17 cellular contexts compared by ENCODE assay signal in genomic region chrX:28787206-28787605, GRCh38.
DNase-seq lines count a peak whose midpoint lies in the region; ATAC-seq and TF ChIP-seq lines count a peak whose summit lies in the region.
"Had no signal": no experiment of that assay in that cellular context is flagged by ENCODE, and none has a peak within 500 bp of the region (broad histone marks: within the 10 kb centered on the region; RNA-seq: fewer than 3 reads in every experiment).

No MANE protein-coding gene starts in this region.

- H2AK5ac ChIP-seq in mesendoderm (ENCODE audit: low read length), result no peak overlapping the region

- H4K5ac ChIP-seq in mesendoderm (ENCODE audit: low read length), result no peak overlapping the region

- intact Hi-C loops in PC-9 (cut with micrococcal nuclease; ENCODE audit: unreplicated experiment), result no loop called here

- H3K4ac ChIP-seq in mesendoderm (ENCODE audit: low read depth, low read length), result no peak overlapping the region

- WGBS in mesendoderm (ENCODE audit: extremely low coverage, insufficient coverage, low lambda C conversion rate), result no CpG with 5 or more reads among the region's 2 CpGs

- H2BK120ac ChIP-seq in mesendoderm (ENCODE audit: low read depth, low read length), result no peak overlapping the region

- no peaks in the 10 kb centered on the region for H3K4me1 Mint-ChIP-seq in nephron progenitor cell
- H3K4me1 Mint-ChIP-seq: activated CD4-positive, alpha-beta T cell treated with anti-CD3 and anti-CD28 coated beads, Interleukin-2, amount 10 ng/mL, durations not matched to agents 24 days and 14 days; CD14-positive monocyte; endodermal cell had no signal

- H3K79me2 ChIP-seq in PC-9 (ENCODE audit: low read depth) (no peaks in the 10 kb centered on the region), mesendoderm (ENCODE audit: control insufficient read depth, insufficient read depth, low read length) (no peaks in the 10 kb centered on the region)

- H3K9me3 ChIP-seq in PC-9 (ENCODE audit: insufficient read depth, low read depth), result no peaks in the 10 kb centered on the region
- H3K9me3 ChIP-seq: HAP-1, neutrophil, Peyer's patch, vagina had no signal

- no peaks in the 10 kb centered on the region for H3K4me1 ChIP-seq in PC-9 (replicated peaks; ENCODE audit: insufficient read depth)
- H3K4me1 ChIP-seq in mesendoderm (ENCODE audit: control insufficient read depth, low read depth, low read length), result no peaks in the 10 kb centered on the region
- H3K4me1 ChIP-seq: HAP-1, Peyer's patch, vagina had no signal

- H3K4me3 Mint-ChIP-seq in nephron progenitor cell, result no peak overlapping the region
- H3K4me3 Mint-ChIP-seq: activated CD4-positive, alpha-beta T cell treated with anti-CD3 and anti-CD28 coated beads, Interleukin-2, amount 10 ng/mL, durations not matched to agents 24 days and 14 days; CD14-positive monocyte; endodermal cell had no signal

- POLR2A ChIA-PET in PC-9 (lab: Charles Lee; ENCODE audit: unreplicated experiment), result no interaction called here

- H4K20me1 ChIP-seq in PC-9 (ENCODE audit: insufficient read depth), result no peaks in the 10 kb centered on the region

- H3K4me3 ChIP-seq in PC-9 (no peak overlapping the region), epithelial cell of esophagus (ENCODE audit: low read length) (no peak overlapping the region), mesendoderm (ENCODE audit: low read length) (no peak overlapping the region)
- H3K4me3 ChIP-seq: HAP-1, Peyer's patch, vagina had no signal

- H3K79me1 ChIP-seq in mesendoderm (ENCODE audit: low read length), result no peaks in the 10 kb centered on the region

- H3K27ac Mint-ChIP-seq in nephron progenitor cell, result no peak overlapping the region
- H3K27ac Mint-ChIP-seq: activated CD4-positive, alpha-beta T cell treated with anti-CD3 and anti-CD28 coated beads, Interleukin-2, amount 10 ng/mL, durations not matched to agents 24 days and 14 days; CD14-positive monocyte; endodermal cell had no signal

- no peak overlapping the region for H4K8ac ChIP-seq in mesendoderm (ENCODE audit: low read depth, low read length)

- H3K36me3 Mint-ChIP-seq in nephron progenitor cell (ENCODE audit: low read depth), result no peaks in the 10 kb centered on the region
- H3K36me3 Mint-ChIP-seq: CD14-positive monocyte had no signal

- no peak overlapping the region for H3K27ac ChIP-seq in PC-9
- H3K27ac ChIP-seq in mesendoderm (ENCODE audit: low read depth, low read length), result no peak overlapping the region
- H3K27ac ChIP-seq: neutrophil, Peyer's patch, vagina had no signal

- no peaks in the 10 kb centered on the region for H3K9me2 ChIP-seq in PC-9 (ENCODE audit: insufficient read depth)

- H3K27me3 Mint-ChIP-seq in nephron progenitor cell (ENCODE audit: low read depth, poor library complexity), result no peaks in the 10 kb centered on the region
- H3K27me3 Mint-ChIP-seq: activated CD4-positive, alpha-beta T cell treated with anti-CD3 and anti-CD28 coated beads, Interleukin-2, amount 10 ng/mL, durations not matched to agents 24 days and 14 days had no signal

- H2BK5ac ChIP-seq in mesendoderm (ENCODE audit: low read length), result no peak overlapping the region

- H3K23ac ChIP-seq in mesendoderm (ENCODE audit: low read length), result no peak overlapping the region

- no peak overlapping the region for H3K56ac ChIP-seq in mesendoderm (ENCODE audit: low read length)

- no peaks in the 10 kb centered on the region for H3K27me3 ChIP-seq in PC-9 (ENCODE audit: insufficient read depth, low read depth)
- H3K27me3 ChIP-seq in mesendoderm (ENCODE audit: insufficient read depth, low read length, poor library complexity), result no peaks in the 10 kb centered on the region
- H3K27me3 ChIP-seq: neutrophil, Peyer's patch, vagina had no signal

- no peaks in the 10 kb centered on the region for H3F3A ChIP-seq in PC-9 (ENCODE audit: insufficient read depth, low read depth)

- TF ChIP-seq CTCF in PC-9 (conservative IDR thresholded peaks at IDR 0.05) (no peak), epithelial cell of esophagus (IDR thresholded peaks at IDR 0.05; ENCODE audit: insufficient read depth, low read depth, low read length, missing control alignments) (no peak), nephron progenitor cell (IDR thresholded peaks at IDR 0.05) (no peak)

- no peaks in the 10 kb centered on the region for H3K9me3 Mint-ChIP-seq in nephron progenitor cell
- H3K9me3 Mint-ChIP-seq: activated CD4-positive, alpha-beta T cell treated with anti-CD3 and anti-CD28 coated beads, Interleukin-2, amount 10 ng/mL, durations not matched to agents 24 days and 14 days; endodermal cell had no signal

- no peak overlapping the region for H3K9ac ChIP-seq in mesendoderm (ENCODE audit: low read length)

- no TSS peak for BruUV-seq in PC-9 (replicated peaks; lab: Mats Ljungman, UMichigan)

- CTCF ChIA-PET in PC-9 (lab: Charles Lee), result no interaction called here

- no peaks in the 10 kb centered on the region for H3K36me3 ChIP-seq in PC-9 (ENCODE audit: low read depth)
- H3K36me3 ChIP-seq in mesendoderm (ENCODE audit: control insufficient read depth, insufficient read depth, low read length), result no peaks in the 10 kb centered on the region
- H3K36me3 ChIP-seq: HAP-1, neutrophil, Peyer's patch, vagina had no signal

- ATAC-seq in GM21825 (IDR thresholded peaks at IDR 0.05; ENCODE audit: unreplicated experiment), result no peak
- ATAC-seq: stimulated activated naive CD8-positive, alpha-beta T cell treated with anti-CD3 and anti-CD28 coated beads, Interleukin-15, Interleukin-2, amounts not matched to agents 100 U/mL and 50 U/mL, for 24 hours had no signal

- H3K4me2 ChIP-seq in PC-9, result no peak overlapping the region
- no peak overlapping the region for H3K4me2 ChIP-seq in mesendoderm (ENCODE audit: low read length)

- no peak overlapping the region for H2AFZ ChIP-seq in PC-9

- H2BK15ac ChIP-seq in mesendoderm (replicated peaks; ENCODE audit: low read depth), result no peak overlapping the region

- DNase-seq in GM03348 (ENCODE audit: low spot score), result peak; percentile 0
- DNase-seq in PC-9, result peak; percentile 16 to 34
- DNase-seq in epithelial cell of esophagus (ENCODE audit: low read depth), result peak; percentile 71
- peak; percentile 5 for DNase-seq in mesendoderm
- no peak for DNase-seq in NCI-H2171 treated with DMSO at 0.1 percent for 48 hours (lab: John Stamatoyannopoulos, UW)
- DNase-seq in nephron progenitor cell, result no peak
- no peak for DNase-seq in hypothalamus (lab: John Stamatoyannopoulos, UW)
- DNase-seq: activated CD4-positive, alpha-beta T cell treated with anti-CD3 and anti-CD28 coated beads, Interleukin-2, amount 10 ng/mL, durations not matched to agents 24 days and 14 days; endodermal cell; NCI-H1417; Peyer's patch; stimulated activated naive CD8-positive, alpha-beta T cell treated with anti-CD3 and anti-CD28 coated beads, Interleukin-15, Interleukin-2, amounts not matched to agents 100 U/mL and 50 U/mL, for 24 hours had no signal

- H3K18ac ChIP-seq in mesendoderm (ENCODE audit: low read length), result no peak overlapping the region

Comparison
In these comparisons a context has a peak if more than half of its experiments do, and no peak if none do; other contexts are left out.
1. DNase-seq: peak in GM03348 (single experiment), PC-9 (2 of 2), epithelial cell of esophagus (single experiment) and mesendoderm (single experiment); none in NCI-H2171 treated with DMSO at 0.1 percent for 48 hours (single experiment), nephron progenitor cell (single experiment) and hypothalamus (0 of 51).